Comparison of ENCODE assay signal across 8 cellular contexts in genomic region chr6:73854998-73855718, GRCh38.
DNase-seq lines count a peak whose midpoint lies in the region; ATAC-seq and TF ChIP-seq lines count a peak whose summit lies in the region.

No MANE protein-coding gene starts in this region.

- H3K9me3 ChIP-seq in fibroblast of lung (ENCODE audit: control insufficient read depth, insufficient read depth, low read depth, low read length), result no peaks in the 10 kb centered on the region
- no peaks in the 10 kb centered on the region for H3K9me3 ChIP-seq in trophoblast cell (ENCODE audit: insufficient read depth, low read depth, low read length)

- H3K4ac ChIP-seq in trophoblast cell (ENCODE audit: low read depth, low read length), result no peak overlapping the region

- H3K79me2 ChIP-seq in fibroblast of lung (ENCODE audit: control insufficient read depth, insufficient read depth, low read length) (no peaks in the 10 kb centered on the region), trophoblast cell (ENCODE audit: control insufficient read depth, insufficient read depth, low read length, poor library complexity) (no peaks in the 10 kb centered on the region)

- no peak overlapping the region for H3K9ac ChIP-seq in fibroblast of lung (ENCODE audit: insufficient read depth, low read length)
- no peak overlapping the region for H3K9ac ChIP-seq in trophoblast cell (ENCODE audit: low read length)

- no peak overlapping the region for H2BK120ac ChIP-seq in trophoblast cell (ENCODE audit: insufficient read depth, low read length, poor library complexity)

- H3K27me3 ChIP-seq in fibroblast of lung (ENCODE audit: control insufficient read depth, insufficient read depth, low read length) (no peaks in the 10 kb centered on the region), trophoblast cell (ENCODE audit: insufficient read depth, low read length) (no peaks in the 10 kb centered on the region)

- no peak overlapping the region for H2BK12ac ChIP-seq in trophoblast cell (ENCODE audit: low read length)

- no peak overlapping the region for H2BK5ac ChIP-seq in trophoblast cell (ENCODE audit: low read depth, low read length, poor library complexity)

- H2AK5ac ChIP-seq in trophoblast cell (ENCODE audit: low read length), result no peak overlapping the region

- H3K4me3 ChIP-seq in NB4 (ENCODE audit: low read depth, low read length) (no peak overlapping the region), fibroblast of lung (replicated peaks in 1 of 4; ENCODE audit: control extremely low read depth in 1 of 4, insufficient read depth in 1 of 4, low read depth in 3 of 4, low read length in 4 of 4) (peak overlapping the region in 1 of 4 experiments; percentile 28), trophoblast cell (ENCODE audit: low read depth, low read length) (no peak overlapping the region)

- H4K8ac ChIP-seq in trophoblast cell (ENCODE audit: low read depth, low read length), result no peak overlapping the region

- no peak for TF ChIP-seq POLR2A in NB4 (IDR thresholded peaks at IDR 0.05; ENCODE audit: extremely low read depth, insufficient read length)

- H4K12ac ChIP-seq in trophoblast cell (ENCODE audit: low read depth, low read length), result no peak overlapping the region

- H3K4me2 ChIP-seq in fibroblast of lung (ENCODE audit: extremely low read depth, insufficient read depth, low read length), result peak overlapping the region; percentile 51
- H3K4me2 ChIP-seq in trophoblast cell (ENCODE audit: low read length), result no peak overlapping the region

- peak; percentile 70 for ATAC-seq in GM21576 (IDR thresholded peaks at IDR 0.05; ENCODE audit: unreplicated experiment)

- H3K27ac ChIP-seq in fibroblast of lung (ENCODE audit: insufficient read depth, low read length), result no peak overlapping the region
- no peak overlapping the region for H3K27ac ChIP-seq in trophoblast cell (ENCODE audit: low read depth, low read length)

- WGBS in trophoblast cell (ENCODE audit: extremely low coverage, insufficient coverage, insufficient read length), result no CpG with 5 or more reads among the region's 5 CpGs

- H3K4me1 ChIP-seq in fibroblast of lung (ENCODE audit: control insufficient read depth, extremely low read depth, insufficient read depth, low read length) (no peaks in the 10 kb centered on the region), trophoblast cell (ENCODE audit: control insufficient read depth in 1 of 2, insufficient read depth in 2 of 2, low read length in 2 of 2) (no peaks in the 10 kb centered on the region)

- no peaks in the 10 kb centered on the region for H3K79me1 ChIP-seq in trophoblast cell (ENCODE audit: low read length)

- peak; percentile 33 for DNase-seq in DMS53 treated with DMSO at 0.1 percent for 48 hours (lab: John Stamatoyannopoulos, UW; ENCODE audit: unreplicated experiment)
- peak; percentile 77 for DNase-seq in NB4 (ENCODE audit: low read depth)
- peak; percentile 70 for DNase-seq in SKM-1 treated with dmso at 0.1 percent for 144 hours (lab: John Stamatoyannopoulos, UW; ENCODE audit: unreplicated experiment)
- peak; percentile 48 to 82 for DNase-seq in fibroblast of lung (ENCODE audit: low read depth in 2 of 2)
- DNase-seq in trophoblast cell, result peak; percentile 28 to 90
- no peak for DNase-seq in posterior cingulate gyrus
- no peak for DNase-seq in amygdala (lab: John Stamatoyannopoulos, UW)

- intact Hi-C loops in posterior cingulate gyrus (cut with DNase I), result loop anchor here (5.0 kb wide), 1 partner anchor 1352 kb away; the partner anchor contains the start of gene COL12A1

- no peaks in the 10 kb centered on the region for H4K20me1 ChIP-seq in fibroblast of lung (ENCODE audit: control insufficient read depth, extremely low read depth, insufficient read depth, low read length)

- H3K36me3 ChIP-seq in fibroblast of lung (ENCODE audit: control insufficient read depth, insufficient read depth, low read length), result no peaks in the 10 kb centered on the region
- H3K36me3 ChIP-seq in trophoblast cell (ENCODE audit: control insufficient read depth in 1 of 2, insufficient read depth in 2 of 2, low read length in 2 of 2), result no peaks in the 10 kb centered on the region

- no peak overlapping the region for H4K91ac ChIP-seq in trophoblast cell (ENCODE audit: low read depth, low read length)

- H2AFZ ChIP-seq in fibroblast of lung (ENCODE audit: low read length) (peak overlapping the region; percentile 17), trophoblast cell (ENCODE audit: insufficient read depth, low read length, poor library complexity) (no peak overlapping the region)

- H3K18ac ChIP-seq in trophoblast cell (ENCODE audit: low read length), result no peak overlapping the region

- TF ChIP-seq CTCF in NB4 (IDR thresholded peaks at IDR 0.05; ENCODE audit: low read depth, low read length) (peak; percentile 54), fibroblast of lung (conservative IDR thresholded peaks at IDR 0.05 in 1 of 2, IDR thresholded peaks at IDR 0.05 in 1 of 2; ENCODE audit: low read depth in 1 of 2, low read length in 2 of 2) (peak; percentile 55 to 67)

- no peak overlapping the region for H3K14ac ChIP-seq in trophoblast cell (ENCODE audit: low read length)

- H3K23ac ChIP-seq in trophoblast cell (ENCODE audit: low read length), result no peak overlapping the region

Comparison
In these comparisons a context has a peak if more than half of its experiments do, and no peak if none do; other contexts are left out.
1. DNase-seq: peak in DMS53 treated with DMSO at 0.1 percent for 48 hours (single experiment), NB4 (single experiment), SKM-1 treated with dmso at 0.1 percent for 144 hours (single experiment), fibroblast of lung (2 of 2) and trophoblast cell (2 of 2); none in posterior cingulate gyrus (0 of 10) and amygdala (0 of 56).